In genomic region chr12:65968889-65969509, GRCh38 we compare ENCODE assay signal across 16 cellular contexts.
"Had no signal": no experiment of that assay in that cellular context is flagged by ENCODE, and none has a peak within 500 bp of the region (broad histone marks: within the 10 kb centered on the region; RNA-seq: fewer than 3 reads in every experiment).

No MANE protein-coding gene starts in this region.

- ATAC-seq: left colon; naive thymus-derived CD8-positive, alpha-beta T cell; pancreas; right cardiac atrium had no signal

- H3K27ac Mint-ChIP-seq: naive thymus-derived CD8-positive, alpha-beta T cell; progenitor cell of endocrine pancreas had no signal

- DNase-seq: colonic mucosa; dermis blood vessel endothelial cell; erythroblast; foreskin melanocyte; head of caudate nucleus; left colon; naive thymus-derived CD8-positive, alpha-beta T cell; occipital lobe; pancreas; right cardiac atrium; stimulated activated CD4-positive, alpha-beta T cell treated with anti-CD3 and anti-CD28 coated beads, Interleukin-2, amount 100 ng/mL, for 48 hours; stimulated activated naive CD4-positive, alpha-beta T cell treated with Interleukin-2 at 50 U/mL for 16 hours; trophoblast cell had no signal

- H2AFZ ChIP-seq: hepatocyte had no signal

- H3K27me3 Mint-ChIP-seq: progenitor cell of endocrine pancreas had no signal

- H3K36me3 ChIP-seq: colonic mucosa, pancreas had no signal

- FAIRE-seq: pancreas had no signal

- H3K27me3 ChIP-seq: colonic mucosa, hepatocyte, pancreas had no signal

- H3K4me2 ChIP-seq: hepatocyte, smooth muscle cell had no signal

- H3K9me3 ChIP-seq: colonic mucosa, pancreas had no signal

- H3K27ac ChIP-seq: colonic mucosa, hepatocyte, pancreas had no signal

- H3K4me1 ChIP-seq: colonic mucosa had no signal

- H3K4me3 Mint-ChIP-seq: naive thymus-derived CD8-positive, alpha-beta T cell had no signal

- H3K36me3 Mint-ChIP-seq: naive thymus-derived CD8-positive, alpha-beta T cell had no signal

- H3K4me3 ChIP-seq: colonic mucosa, hepatocyte, pancreas, smooth muscle cell had no signal

- H3K79me2 ChIP-seq: hepatocyte had no signal
